8 cellular contexts compared by ENCODE assay signal in the genomic region with DNA sequence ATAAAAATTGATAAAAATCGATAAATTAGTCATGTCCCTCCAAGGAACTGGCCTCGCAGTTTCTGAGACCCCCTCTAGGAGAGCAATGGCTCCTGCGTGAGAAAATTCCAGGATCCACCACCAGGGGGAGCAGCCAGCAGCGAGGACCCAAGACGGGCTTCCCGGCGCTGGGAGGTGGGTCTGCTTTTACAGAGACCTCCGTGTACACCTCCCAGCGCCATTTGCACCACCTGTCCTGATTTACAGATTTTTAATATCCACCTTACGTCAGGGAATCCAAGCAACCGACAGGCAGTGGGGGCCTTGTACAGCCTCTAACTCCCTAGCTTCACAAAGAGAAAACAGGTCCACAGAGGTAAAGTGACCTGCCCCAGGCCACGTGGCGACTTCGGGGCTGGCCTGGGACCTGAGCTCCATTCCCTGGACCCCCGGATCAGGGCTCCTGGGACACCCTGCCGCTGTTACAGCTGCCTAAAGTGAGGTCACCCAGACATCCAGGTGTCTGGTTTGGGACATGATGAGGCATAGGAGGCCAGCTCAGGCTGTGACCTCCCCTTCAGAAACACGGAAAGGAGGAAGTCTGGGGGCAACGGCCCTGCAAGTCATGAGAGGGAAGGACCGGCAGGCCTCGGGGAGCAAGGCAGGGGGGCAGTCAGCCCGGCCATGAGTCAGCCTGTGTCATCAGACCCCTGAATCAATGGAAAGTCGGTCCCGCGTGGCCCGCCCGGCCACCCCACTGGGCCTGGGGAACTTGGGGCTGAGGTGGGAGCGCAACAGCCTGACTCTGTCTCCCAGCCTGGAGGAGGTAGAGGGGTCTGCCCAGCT. TPM values are rescaled to one million over a fixed set of nuclear protein-coding genes. Genes with fewer than 3 reads are reported as not detected.
A peak's percentile ranks its signal among the peaks of the same experiment; 100 is the strongest.
DNase-seq lines count a peak whose midpoint lies in the region; ATAC-seq and TF ChIP-seq lines count a peak whose summit lies in the region.

No MANE protein-coding gene starts in this region.

- H3K4me3 ChIP-seq in RWPE2 (ENCODE audit: severe bottlenecking) (no peak overlapping the region), parathyroid adenoma (ENCODE audit: low read depth, low read length) (peak overlapping the region; percentile 33)

- H3K27ac ChIP-seq in RWPE2 (ENCODE audit: poor library complexity, severe bottlenecking): no peak overlapping the region
- H3K27ac ChIP-seq in parathyroid adenoma: no peak overlapping the region

- H3K4me1 ChIP-seq in RWPE2 (ENCODE audit: insufficient read depth, poor library complexity, severe bottlenecking) (peaks cover 3% of the 10 kb centered on the region), parathyroid adenoma (no peaks in the 10 kb centered on the region)

- no peak overlapping the region for H3K27ac Mint-ChIP-seq in type B pancreatic cell

- H3K36me3 Mint-ChIP-seq in type B pancreatic cell: no peaks in the 10 kb centered on the region

- peak overlapping the region; percentile 61 for H2AFZ ChIP-seq in parathyroid adenoma

- no peaks in the 10 kb centered on the region for H3K9me3 ChIP-seq in RWPE2 (ENCODE audit: severe bottlenecking)
- no peaks in the 10 kb centered on the region for H3K9me3 ChIP-seq in parathyroid adenoma (ENCODE audit: control insufficient read depth, low read length)

- DNase-seq in C1 segment of cervical spinal cord (lab: John Stamatoyannopoulos, UW) (peak in 12 of 14 donors; percentile 25 to 72 (median 46)), HT-29 (ENCODE audit: low spot score) (peak; percentile 58), RWPE2 (ENCODE audit: low spot score) (no peak), germinal center (ENCODE audit: low spot score) (peak; percentile 74), type B pancreatic cell (ENCODE audit: extremely low spot score, unreplicated experiment) (peak; percentile 87), COLO829 (ENCODE audit: low spot score) (no peak)
- peak; percentile 65 for DNase-seq in activated effector memory CD4-positive, alpha-beta T cell treated with Interleukin-2 at 50 U/mL for 16 hours

- no peak overlapping the region for H3K9ac ChIP-seq in parathyroid adenoma

- no peaks in the 10 kb centered on the region for H3K36me3 ChIP-seq in RWPE2 (ENCODE audit: low read depth)
- H3K36me3 ChIP-seq in parathyroid adenoma (ENCODE audit: control insufficient read depth, insufficient read depth, low read length): no peaks in the 10 kb centered on the region

- no peaks in the 10 kb centered on the region for H3K79me2 ChIP-seq in parathyroid adenoma

- no peak overlapping the region for H3K4me3 Mint-ChIP-seq in type B pancreatic cell

- peaks cover 7% of the 10 kb centered on the region for H3K4me1 Mint-ChIP-seq in type B pancreatic cell (ENCODE audit: unreplicated experiment)

- H3K4me2 ChIP-seq in parathyroid adenoma (ENCODE audit: low read length): peak overlapping the region; percentile 66

- H3K27me3 ChIP-seq in RWPE2 (ENCODE audit: insufficient read depth, poor library complexity, severe bottlenecking) (no peaks in the 10 kb centered on the region), parathyroid adenoma (ENCODE audit: control insufficient read depth, insufficient read depth, low read length) (no peaks in the 10 kb centered on the region)

- TF ChIP-seq CTCF in RWPE2 (IDR thresholded peaks at IDR 0.05; ENCODE audit: poor library complexity, severe bottlenecking) (peak; percentile 97), parathyroid adenoma (IDR thresholded peaks at IDR 0.05) (peak; percentile 91), type B pancreatic cell (conservative IDR thresholded peaks at IDR 0.05) (peak; percentile 100)

- ATAC-seq in RWPE2 (ENCODE audit: low read depth): peak; percentile 51

- H3K9me3 Mint-ChIP-seq in type B pancreatic cell: no peaks in the 10 kb centered on the region

- peaks cover 7% of the 10 kb centered on the region for H3K27me3 Mint-ChIP-seq in type B pancreatic cell

RNA-seq across cellular contexts. Expression of gene OSM, which starts 3.5 kb away (rescaled TPM):
- total RNA-seq in HT-29 (2014; rRNA removed; shearing (Covaris generic)): not detected in 2 replicates
- not detected in 2 replicates for total RNA-seq in type B pancreatic cell (ENCODE audit: low replicate concordance)

RNA-seq across cellular contexts. Expression of gene LIF, which starts 16.6 kb away (rescaled TPM):
- total RNA-seq in HT-29 (2014; rRNA removed; shearing (Covaris generic)): 48.5 and 50.2 TPM in 2 replicates
- total RNA-seq in type B pancreatic cell (ENCODE audit: low replicate concordance): 3.8 and 9.8 TPM in 2 replicates

RNA-seq across cellular contexts. Expression of gene CASTOR1, which starts 26.2 kb away (rescaled TPM):
- total RNA-seq in HT-29 (2014; rRNA removed; shearing (Covaris generic)): 1.5 and 2.0 TPM in 2 replicates
- total RNA-seq in type B pancreatic cell (ENCODE audit: low replicate concordance): 11.4 TPM in 2 replicates

Comparison
In these comparisons a context has a peak if more than half of its experiments do, and no peak if none do; other contexts are left out.
1. DNase-seq: peak in C1 segment of cervical spinal cord (12 of 14), HT-29 (single experiment), activated effector memory CD4-positive, alpha-beta T cell treated with Interleukin-2 at 50 U/mL for 16 hours (single experiment), germinal center (single experiment) and type B pancreatic cell (single experiment); none in RWPE2 (single experiment) and COLO829 (single experiment).
2. Peak in every context shown above with its lines, with median percentiles within 50 percentile points of each other: CTCF ChIP-seq.